ENCODE assay signal across 8 cellular contexts in genomic region chr11:88175707-88176066, GRCh38. TPM values are rescaled to one million over a fixed set of nuclear protein-coding genes. Genes with fewer than 3 reads are reported as not detected.
DNase-seq lines count a peak whose midpoint lies in the region; ATAC-seq and TF ChIP-seq lines count a peak whose summit lies in the region.

No MANE protein-coding gene starts in this region.

- no peak overlapping the region for H3K9ac ChIP-seq in endodermal cell (ENCODE audit: extremely low read depth, low read length, poor library complexity, severe bottlenecking)

- peak; percentile 73 for DNase-seq in endodermal cell
- peak; percentile 80 for DNase-seq in renal cortical epithelial cell (ENCODE audit: low read depth)
- DNase-seq in NCI-H748 treated with DMSO at 0.1 percent for 48 hours (lab: John Stamatoyannopoulos, UW), result no peak
- DNase-seq in activated CD4-positive, CD25-positive, alpha-beta regulatory T cell treated with anti-CD3 and anti-CD28 coated beads, Interleukin-2, amount 50 U/mL, for 72 hours, result no peak
- no peak for DNase-seq in COLO829 (ENCODE audit: low spot score)
- no peak for DNase-seq in NCI-H2196 treated with DMSO at 0.1 percent for 48 hours (lab: John Stamatoyannopoulos, UW; ENCODE audit: unreplicated experiment)

- peak overlapping the region; percentile 75 for H3K4me3 Mint-ChIP-seq in endodermal cell

- ATAC-seq in GM19372 (IDR thresholded peaks at IDR 0.05; ENCODE audit: low read depth, unreplicated experiment) (peak; percentile 11), HG03342 (IDR thresholded peaks at IDR 0.05; ENCODE audit: unreplicated experiment) (peak; percentile 19)

- H3K27ac Mint-ChIP-seq in endodermal cell, result peak overlapping the region; percentile 79

- no peak for TF ChIP-seq CTCF in endodermal cell (conservative IDR thresholded peaks at IDR 0.05)

- H3K9me3 Mint-ChIP-seq in endodermal cell, result no peaks in the 10 kb centered on the region

- H3K4me1 ChIP-seq in endodermal cell (ENCODE audit: control insufficient read depth, insufficient read depth, low read length), result peaks cover 3% of the 10 kb centered on the region

- H3K27me3 ChIP-seq in endodermal cell (ENCODE audit: control insufficient read depth, insufficient read depth, low read length, poor library complexity, severe bottlenecking), result peaks cover 12% of the 10 kb centered on the region

- WGBS in endodermal cell (ENCODE audit: insufficient coverage in 1 of 2, insufficient read length in 1 of 2), 2 experiments, result 0 to 7% methylated on average over 4 to 7 of the region's 7 CpGs

- H3K27ac ChIP-seq in endodermal cell (ENCODE audit: low read depth, low read length), result no peak overlapping the region

- H3K4me3 ChIP-seq in endodermal cell (ENCODE audit: low read length), result peak overlapping the region; percentile 79

- peaks cover 37% of the 10 kb centered on the region for H3K4me1 Mint-ChIP-seq in endodermal cell

- no peaks in the 10 kb centered on the region for H3K36me3 ChIP-seq in endodermal cell (ENCODE audit: control insufficient read depth, insufficient read depth, low read length)

- H3K36me3 Mint-ChIP-seq in endodermal cell (ENCODE audit: low read depth), result no peaks in the 10 kb centered on the region

- H3K9me3 ChIP-seq in endodermal cell (ENCODE audit: control insufficient read depth, low read length), result no peaks in the 10 kb centered on the region

- peaks cover 10% of the 10 kb centered on the region for H3K27me3 Mint-ChIP-seq in endodermal cell (ENCODE audit: insufficient read depth)

RNA-seq across cellular contexts. Expression of gene RAB38, which starts 0.4 kb away (rescaled TPM):
- 10 to 100 TPM; 12.3 to 15.0 TPM for total RNA-seq in endodermal cell
- polyA plus RNA-seq in endodermal cell (2013, experiment 1 of 2), result 10.2 TPM
- 8.0 TPM for polyA plus RNA-seq in endodermal cell (2013, experiment 2 of 2)
- total RNA-seq in renal cortical epithelial cell, result 10.7 and 12.3 TPM in 2 replicates

Comparison
In these comparisons a context has a peak if more than half of its experiments do, and no peak if none do; other contexts are left out.
1. DNase-seq: peak in endodermal cell (single experiment) and renal cortical epithelial cell (single experiment); none in NCI-H748 treated with DMSO at 0.1 percent for 48 hours (single experiment), activated CD4-positive, CD25-positive, alpha-beta regulatory T cell treated with anti-CD3 and anti-CD28 coated beads, Interleukin-2, amount 50 U/mL, for 72 hours (single experiment), COLO829 (single experiment) and NCI-H2196 treated with DMSO at 0.1 percent for 48 hours (single experiment).